Comparison of ENCODE assay signal across 39 cellular contexts in genomic region chr7:155583636-155584035, GRCh38. TPM values are rescaled to one million over a fixed set of nuclear protein-coding genes. Genes with fewer than 3 reads are reported as not detected.
"Had no signal": no experiment of that assay in that cellular context is flagged by ENCODE, and none has a peak within 500 bp of the region (broad histone marks: within the 10 kb centered on the region; RNA-seq: fewer than 3 reads in every experiment).

No MANE protein-coding gene starts in this region.

- H3K4me1 ChIP-seq: body of pancreas, breast epithelium, Peyer's patch had no signal

- H3K36me3 ChIP-seq: breast epithelium, Peyer's patch, WERI-Rb-1 had no signal

- H3K27me3 ChIP-seq: body of pancreas, Peyer's patch had no signal

- H3K9ac ChIP-seq: KMS-11 had no signal

- H3K9me3 Mint-ChIP-seq: activated CD4-positive, alpha-beta memory T cell treated with anti-CD3 and anti-CD28 coated beads, Interleukin-2, amount 10 ng/mL, durations not matched to agents 7 days and 5 days; activated naive CD4-positive, alpha-beta T cell treated with anti-CD3 and anti-CD28 coated beads, Interleukin-2, amount 50 U/mL, for 24 hours; activated naive CD8-positive, alpha-beta T cell treated with anti-CD3 and anti-CD28 coated beads, Interleukin-2, amount 10 ng/mL, durations not matched to agents 7 days and 5 days had no signal

- H3K9me3 ChIP-seq: body of pancreas, breast epithelium, Peyer's patch had no signal

- H3K27ac ChIP-seq: body of pancreas, breast epithelium, KMS-11, Peyer's patch, WERI-Rb-1 had no signal

- DNase-seq: activated CD4-positive, alpha-beta memory T cell treated with anti-CD3 and anti-CD28 coated beads, Interleukin-2, amount 10 ng/mL, durations not matched to agents 7 days and 5 days; activated CD4-positive, alpha-beta T cell treated with anti-CD3 and anti-CD28 coated beads for 1 hour; activated CD4-positive, alpha-beta T cell treated with anti-CD3 and anti-CD28 coated beads for 48 hours; activated CD4-positive, CD25-positive, alpha-beta regulatory T cell; activated CD8-positive, alpha-beta memory T cell treated with anti-CD3 and anti-CD28 coated beads for 24 hours; activated CD8-positive, alpha-beta memory T cell treated with anti-CD3 and anti-CD28 coated beads, Interleukin-2, amount 10 ng/mL, durations not matched to agents 7 days and 5 days; activated CD8-positive, alpha-beta memory T cell treated with anti-CD3 and anti-CD28 coated beads, Interleukin-2, amount 50 U/mL, for 48 hours; activated gamma-delta T cell; activated naive CD4-positive, alpha-beta T cell treated with Interleukin-2 at 50 U/mL for 16 hours; activated naive CD8-positive, alpha-beta T cell treated with anti-CD3 and anti-CD28 coated beads, Interleukin-2, amount 10 ng/mL, durations not matched to agents 7 days and 5 days; activated T-cell treated with anti-CD3 and anti-CD28 coated beads, Interleukin-2, amount 50 U/mL, for 48 hours; body of pancreas; MM.1S; MV-4-11; NCI-H1092; NCI-H1417; NCI-H146; NCI-H187; NCI-H2029 treated with DMSO at 0.1 percent for 48 hours; NCI-H2107; NCI-H2171; NCI-H510A; NCI-H526; NCI-H748 treated with DMSO at 0.1 percent for 48 hours; NK-92 treated with Interleukin-12 subunit alpha and Interleukin-12 subunit beta, amount 100 ng/mL, for 24 hours; PC-3; Peyer's patch; RPMI8226; SIG-M5; T1000; WERI-Rb-1 had no signal

- H3K4me3 ChIP-seq: body of pancreas, breast epithelium, Peyer's patch had no signal

- H3K36me3 Mint-ChIP-seq: activated CD8-positive, alpha-beta memory T cell treated with anti-CD3 and anti-CD28 coated beads, Interleukin-2, amount 10 ng/mL, durations not matched to agents 7 days and 5 days; activated naive CD4-positive, alpha-beta T cell treated with anti-CD3 and anti-CD28 coated beads, Interleukin-2, amount 50 U/mL, for 24 hours; activated naive CD8-positive, alpha-beta T cell treated with anti-CD3 and anti-CD28 coated beads, Interleukin-2, amount 10 ng/mL, durations not matched to agents 7 days and 5 days had no signal

- FAIRE-seq: astrocyte had no signal

- H3K27ac Mint-ChIP-seq: activated CD4-positive, alpha-beta memory T cell treated with anti-CD3 and anti-CD28 coated beads, Interleukin-2, amount 10 ng/mL, durations not matched to agents 7 days and 5 days; activated CD8-positive, alpha-beta memory T cell treated with anti-CD3 and anti-CD28 coated beads, Interleukin-2, amount 10 ng/mL, durations not matched to agents 7 days and 5 days; activated naive CD4-positive, alpha-beta T cell treated with anti-CD3 and anti-CD28 coated beads, Interleukin-2, amount 50 U/mL, for 24 hours; activated naive CD8-positive, alpha-beta T cell treated with anti-CD3 and anti-CD28 coated beads, Interleukin-2, amount 10 ng/mL, durations not matched to agents 7 days and 5 days had no signal

- H3K4me2 ChIP-seq: KMS-11 had no signal

- H3K4me1 Mint-ChIP-seq: activated naive CD4-positive, alpha-beta T cell treated with anti-CD3 and anti-CD28 coated beads, Interleukin-2, amount 50 U/mL, for 24 hours had no signal

- H3K4me3 Mint-ChIP-seq: activated CD4-positive, alpha-beta memory T cell treated with anti-CD3 and anti-CD28 coated beads, Interleukin-2, amount 10 ng/mL, durations not matched to agents 7 days and 5 days; activated CD8-positive, alpha-beta memory T cell treated with anti-CD3 and anti-CD28 coated beads, Interleukin-2, amount 10 ng/mL, durations not matched to agents 7 days and 5 days; activated naive CD4-positive, alpha-beta T cell treated with anti-CD3 and anti-CD28 coated beads, Interleukin-2, amount 50 U/mL, for 24 hours; activated naive CD8-positive, alpha-beta T cell treated with anti-CD3 and anti-CD28 coated beads, Interleukin-2, amount 10 ng/mL, durations not matched to agents 7 days and 5 days had no signal

RNA-seq across cellular contexts. Expression of gene CNPY1, which starts 37.3 kb away (rescaled TPM):
- total RNA-seq: activated CD4-positive, alpha-beta memory T cell treated with anti-CD3 and anti-CD28 coated beads, Interleukin-2, amount 10 ng/mL, durations not matched to agents 7 days and 5 days; activated CD8-positive, alpha-beta memory T cell treated with anti-CD3 and anti-CD28 coated beads, Interleukin-2, amount 10 ng/mL, durations not matched to agents 7 days and 5 days; activated naive CD8-positive, alpha-beta T cell treated with anti-CD3 and anti-CD28 coated beads, Interleukin-2, amount 10 ng/mL, durations not matched to agents 7 days and 5 days; astrocyte; body of pancreas; LHCN-M2; PC-3; T-helper 1 cell treated with Interleukin-12 subunit alpha and Interleukin-12 subunit beta and Interleukin-4 antibody, amounts not matched to agents 30 ng/mL and 1 ng/mL, for 36 hours; T-helper 2 cell treated with Interferon-gamma antibody and Interleukin-4, amounts not matched to agents 100 ng/mL and 5 ng/mL, for 36 hours had no signal
- polyA plus RNA-seq: adipose tissue had no signal
